Comparison of ENCODE assay signal across 8 cellular contexts in genomic region chr16:79600636-79601091, GRCh38. TPM values are rescaled to one million over a fixed set of nuclear protein-coding genes. Genes with fewer than 3 reads are reported as not detected.
DNase-seq lines count a peak whose midpoint lies in the region; ATAC-seq and TF ChIP-seq lines count a peak whose summit lies in the region.

TSS of gene MAF (minus strand) at chr16:79600737. CDS start at chr16:79599902, 835 bp downstream.

- no peak for TF ChIP-seq CTCF in LNCaP clone FGC (IDR thresholded peaks at IDR 0.05; ENCODE audit: control insufficient read depth, extremely low read depth, insufficient read depth)
- TF ChIP-seq CTCF in neutrophil (IDR thresholded peaks at IDR 0.05): no peak
- TF ChIP-seq CTCF in stomach (IDR thresholded peaks at IDR 0.05): no peak

- TF ChIP-seq EP300 in stomach (IDR thresholded peaks at IDR 0.05): no peak

- H3K9me3 ChIP-seq in neutrophil (no peaks in the 10 kb centered on the region), stomach (no peaks in the 10 kb centered on the region)

- DNase-seq in G401 (ENCODE audit: low spot score) (peak; percentile 75), LNCaP clone FGC (ENCODE audit: low read depth) (peak; percentile 88), T-cell (peak; percentile 61 to 93 (median 86)), glomerular visceral epithelial cell (ENCODE audit: extremely low spot score) (peak; percentile 85), stomach (peak; percentile 95)
- DNase-seq in activated naive CD8-positive, alpha-beta T cell treated with anti-CD3 and anti-CD28 coated beads, Interleukin-2, amount 50 U/mL, for 16 hours (ENCODE audit: low read depth, low spot score): peak; percentile 23

- no peak within 1 kb of the TSS for H3K27ac ChIP-seq in neutrophil
- H3K27ac ChIP-seq in stomach: peak within 1 kb of the TSS; percentile 94 to 99 (median 96)

- peak; percentile 75 to 87 (median 77) for ATAC-seq in T-cell (replicated peaks in 1 of 4)
- no peak for ATAC-seq in HG03469 (IDR thresholded peaks at IDR 0.05; ENCODE audit: unreplicated experiment)

- peak in 1 of 4 donors; percentile 38 for TF ChIP-seq POLR2A in stomach (IDR thresholded peaks at IDR 0.05)

- POLR2A ChIA-PET in T-cell (lab: Charles Lee): interaction anchor here in 1 of 2 donors (0.5 kb wide), 1 partner anchor 939 kb away, joined by 3 read pairs; no protein-coding TSS in a partner anchor

- H3K27me3 Mint-ChIP-seq in T-cell: peaks cover 2 to 17% of the 10 kb centered on the region in 2 donors

- peaks cover 7% of the 10 kb centered on the region for H3K36me3 Mint-ChIP-seq in T-cell

- H3K4me1 Mint-ChIP-seq in T-cell: peaks cover 27 to 59% (median 50%) of the 10 kb centered on the region in 3 donors

- peak within 1 kb of the TSS; percentile 89 to 95 (median 92) for H3K4me3 Mint-ChIP-seq in T-cell

- H3K4me1 ChIP-seq in neutrophil (ENCODE audit: control insufficient read depth in 1 of 2, insufficient read depth in 1 of 2, low read depth in 1 of 2, low read length in 1 of 2) (peaks cover 22 to 27% of the 10 kb centered on the region in 2 experiments), stomach (peaks cover 11 to 38% (median 19%) of the 10 kb centered on the region in 4 donors)

- in situ Hi-C loops in G401 (cut with HindIII; ENCODE audit: low sequenced_read_pairs): no loop called here

- H3K27me3 ChIP-seq in neutrophil (peaks cover 98% of the 10 kb centered on the region), stomach (no peaks in the 10 kb centered on the region)

- no peaks in the 10 kb centered on the region for H3K36me3 ChIP-seq in neutrophil
- no peaks in the 10 kb centered on the region for H3K36me3 ChIP-seq in stomach

- 0 to 1% (median 0%) methylated on average over 22 to 26 of the region's 26 CpGs for WGBS in stomach, 5 donors

- H3K27ac Mint-ChIP-seq in T-cell: peak within 1 kb of the TSS; percentile 91 to 94

- CTCF ChIA-PET in T-cell (lab: Charles Lee): interaction anchor here in 1 of 2 donors (0.6 to 1.1 kb wide), 2 partner anchors 107 to 1478 kb away, joined by 3 read pairs; no protein-coding TSS in a partner anchor

- intact Hi-C loops in stomach (cut with DNase I; ENCODE audit: low total_unique reads): loop anchor here (10.0 kb wide), 1 partner anchor 1096 kb away; no protein-coding TSS in a partner anchor

- no peaks in the 10 kb centered on the region for H3K9me3 Mint-ChIP-seq in T-cell

- H3K4me3 ChIP-seq in LNCaP clone FGC (ENCODE audit: low read depth, low read length) (peak within 1 kb of the TSS; percentile 54), neutrophil (ENCODE audit: low read depth in 1 of 2, low read length in 1 of 2) (peak within 1 kb of the TSS; percentile 48 to 59), stomach (peak within 1 kb of the TSS; percentile 81 to 89 (median 82))

RNA-seq across cellular contexts. Expression of gene MAF, which starts in this region (rescaled TPM):
- not detected in 2 replicates for total RNA-seq in G401 (2014; rRNA removed; shearing (Covaris generic))
- 10 to 100 TPM; 31.0 to 80.6 (median 51.3) TPM for total RNA-seq in T-cell
- total RNA-seq in stomach: 100 to 1,000 TPM in 1 of 5 donors, 10 to 100 TPM in 4; 11.9 to 159 (median 16.7) TPM
- 10 to 100 TPM in 2 of 3 donors, 1 to 10 TPM in 1; 7.5 to 11.3 (median 10.1) TPM for polyA plus RNA-seq in stomach

Comparison
In these comparisons a context has a peak if more than half of its experiments do, and no peak if none do; other contexts are left out.
1. RNA of gene MAF (total RNA-seq): 31.0 to 80.6 TPM in T-cell and 11.9 to 159 TPM in stomach; not detected in G401; every median in the first group is over 10 times any median in the second.
2. Peak in DNase-seq in G401; RNA of the gene not detected or under 1 TPM.
3. DNase-seq: peak in every context shown above with its lines; median percentile 95 in stomach; 88 in LNCaP clone FGC; 86 in T-cell; 85 in glomerular visceral epithelial cell; 75 in G401; 23 in activated naive CD8-positive, alpha-beta T cell treated with anti-CD3 and anti-CD28 coated beads, Interleukin-2, amount 50 U/mL, for 16 hours.
4. Peak in every context shown above with its lines, with median percentiles within 50 percentile points of each other: H3K4me3 ChIP-seq.